ENCODE assay signal across 8 cellular contexts in the genomic region with DNA sequence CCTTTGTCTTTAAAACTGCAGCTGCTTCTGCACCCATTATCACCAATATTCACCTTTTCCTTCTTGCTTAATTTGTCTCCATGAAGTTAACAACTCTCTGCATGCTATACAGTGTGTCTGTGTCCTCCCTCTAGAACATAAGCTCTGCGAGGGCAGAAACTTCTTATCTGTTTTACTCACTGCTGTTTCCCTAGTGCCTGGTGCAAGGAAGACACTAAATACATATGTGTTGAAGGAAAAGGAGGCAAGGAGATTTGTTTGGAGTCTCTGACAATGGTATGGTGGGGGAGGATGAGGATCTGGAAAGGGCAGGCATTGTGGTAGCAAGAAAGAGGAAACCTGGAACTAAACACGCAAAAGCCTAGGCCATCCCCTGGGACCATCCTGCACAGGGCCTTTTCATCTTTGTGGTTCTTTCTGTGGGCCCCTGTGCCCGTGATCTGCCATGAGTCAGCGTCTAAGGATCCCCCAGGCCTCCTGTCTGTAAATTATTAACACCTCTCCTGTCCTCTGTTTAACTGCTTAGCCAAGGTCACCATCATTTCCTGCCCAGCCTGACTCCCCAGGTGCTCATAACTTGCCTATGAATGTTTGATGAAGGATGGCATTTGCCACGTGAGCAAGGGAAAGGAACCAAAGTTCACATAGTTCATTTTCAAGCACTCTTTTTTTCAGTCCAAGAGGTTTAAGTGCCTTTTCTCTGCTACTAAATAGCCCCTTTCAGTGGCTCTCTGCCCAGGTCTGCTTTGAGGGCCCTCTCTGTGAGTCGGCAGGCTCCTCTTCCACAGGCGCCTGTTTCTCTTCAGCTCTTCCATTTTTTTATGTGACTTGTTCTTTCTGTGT.
DNase-seq lines count a peak whose midpoint lies in the region; ATAC-seq, FAIRE-seq and TF ChIP-seq lines count a peak whose summit lies in the region.

No MANE protein-coding gene starts in this region.

- H3K9me3 Mint-ChIP-seq in naive thymus-derived CD4-positive, alpha-beta T cell = peaks cover 0 to 7% (median 2%) of the 10 kb centered on the region in 11 donors

- peak overlapping the region; percentile 34 for H3K27ac ChIP-seq in HCT116 (ENCODE audit: low read depth, low read length)
- peak overlapping the region; percentile 47 for H3K27ac ChIP-seq in keratinocyte (ENCODE audit: control insufficient read depth, insufficient read depth, low read length)
- no peak overlapping the region for H3K27ac ChIP-seq in naive thymus-derived CD4-positive, alpha-beta T cell (ENCODE audit: low read depth, low read length)

- H3K4me1 Mint-ChIP-seq in naive thymus-derived CD4-positive, alpha-beta T cell = peaks cover 0 to 2% (median 0%) of the 10 kb centered on the region in 7 donors

- CTCF ChIA-PET in HCT116 (lab: Charles Lee) = no interaction called here
- CTCF ChIA-PET in naive thymus-derived CD4-positive, alpha-beta T cell (lab: Charles Lee) = no interaction called here

- intact Hi-C loops in HCT116 (cut with micrococcal nuclease) = no loop called here
- intact Hi-C loops in naive thymus-derived CD4-positive, alpha-beta T cell (cut with micrococcal nuclease) = no loop called here

- POLR2A ChIA-PET in HCT116 (lab: Charles Lee) = interaction anchor here (0.5 to 1.1 kb wide), 2 partner anchors 22 to 48 kb away, joined by 3 read pairs; no protein-coding TSS in a partner anchor
- POLR2A ChIA-PET in naive thymus-derived CD4-positive, alpha-beta T cell (lab: Charles Lee) = no interaction called here

- H3K79me2 ChIP-seq in HCT116 (ENCODE audit: insufficient read depth, low read length) = no peaks in the 10 kb centered on the region
- no peaks in the 10 kb centered on the region for H3K79me2 ChIP-seq in keratinocyte (ENCODE audit: control insufficient read depth, insufficient read depth, low read length)

- no peaks in the 10 kb centered on the region for H3K9me2 ChIP-seq in HCT116 (ENCODE audit: insufficient read depth)

- H3K4me3 ChIP-seq in HCT116 (replicated peaks in 1 of 2; ENCODE audit: low read depth in 1 of 2, low read length in 2 of 2) = no peak overlapping the region
- H3K4me3 ChIP-seq in keratinocyte (ENCODE audit: control insufficient read depth in 2 of 3, extremely low read depth in 1 of 3, insufficient read depth in 2 of 3, low read depth in 1 of 3, low read length in 3 of 3) = no peak overlapping the region
- no peak overlapping the region for H3K4me3 ChIP-seq in naive thymus-derived CD4-positive, alpha-beta T cell (ENCODE audit: low read length)

- H3K36me3 Mint-ChIP-seq in naive thymus-derived CD4-positive, alpha-beta T cell = no peaks in the 10 kb centered on the region

- H3K27me3 ChIP-seq in HCT116 (ENCODE audit: insufficient read depth, low read length) = no peaks in the 10 kb centered on the region
- no peaks in the 10 kb centered on the region for H3K27me3 ChIP-seq in keratinocyte (ENCODE audit: control insufficient read depth, extremely low read depth, insufficient read depth, low read length)
- H3K27me3 ChIP-seq in naive thymus-derived CD4-positive, alpha-beta T cell (ENCODE audit: control insufficient read depth in 2 of 2, insufficient read depth in 2 of 2, low read length in 2 of 2) = no peaks in the 10 kb centered on the region

- TF ChIP-seq CTCF in HCT116 (IDR thresholded peaks at IDR 0.05 in 2 of 3, conservative IDR thresholded peaks at IDR 0.05 in 1 of 3; ENCODE audit: borderline replicate concordance in 1 of 3, insufficient read depth in 1 of 3, low read depth in 2 of 3, low read length in 2 of 3) (no peak), keratinocyte (optimal IDR thresholded peaks at IDR 0.05 in 1 of 3, IDR thresholded peaks at IDR 0.05 in 1 of 3, conservative IDR thresholded peaks at IDR 0.05 in 1 of 3; ENCODE audit: extremely low read depth in 1 of 3, insufficient read depth in 2 of 3, low read length in 3 of 3) (no peak)

- RAD21 ChIA-PET in HCT116 (lab: Charles Lee; ENCODE audit: low non-redundant PET in 1 of 2, low total read pairs in 2 of 2, uncharacterized antibody in 2 of 2, unreplicated experiment in 2 of 2) = no interaction called here

- no TSS peak for BruUV-seq in HCT116 (replicated peaks; lab: Mats Ljungman, UMichigan)

- no peak overlapping the region for H3K4me3 Mint-ChIP-seq in naive thymus-derived CD4-positive, alpha-beta T cell

- H3K4me1 ChIP-seq in HCT116 (ENCODE audit: control insufficient read depth in 1 of 2, insufficient read depth in 2 of 2, low read length in 2 of 2) (peaks cover 23 to 59% of the 10 kb centered on the region in 2 experiments), keratinocyte (ENCODE audit: control insufficient read depth, extremely low read depth, insufficient read depth, low read length) (peaks cover 26% of the 10 kb centered on the region)
- H3K4me1 ChIP-seq in naive thymus-derived CD4-positive, alpha-beta T cell (ENCODE audit: control insufficient read depth in 2 of 2, insufficient read depth in 2 of 2, low read length in 2 of 2) = no peaks in the 10 kb centered on the region

- no peaks in the 10 kb centered on the region for H3K9me3 ChIP-seq in HCT116 (ENCODE audit: control insufficient read depth in 1 of 2, insufficient read depth in 1 of 2, low read depth in 1 of 2, low read length in 2 of 2)
- H3K9me3 ChIP-seq in keratinocyte (ENCODE audit: control insufficient read depth, low read depth, low read length) = no peaks in the 10 kb centered on the region
- H3K9me3 ChIP-seq in naive thymus-derived CD4-positive, alpha-beta T cell (ENCODE audit: control insufficient read depth in 2 of 3, low read length in 3 of 3) = no peaks in the 10 kb centered on the region

- TF ChIP-seq RAD21 in HCT116 (IDR thresholded peaks at IDR 0.05; ENCODE audit: low read depth) = no peak

- FAIRE-seq in keratinocyte (lab: Jason Lieb, UNC) = peak; percentile 32

- H3K9me1 ChIP-seq in keratinocyte (ENCODE audit: control insufficient read depth, extremely low read depth, insufficient read depth, low read length) = no peaks in the 10 kb centered on the region

- H3K27me3 Mint-ChIP-seq in naive thymus-derived CD4-positive, alpha-beta T cell = peaks cover 9 to 43% (median 33%) of the 10 kb centered on the region in 5 donors

- H3K36me3 ChIP-seq in HCT116 (ENCODE audit: control insufficient read depth in 1 of 2, insufficient read depth in 2 of 2, low read length in 2 of 2) = no peaks in the 10 kb centered on the region
- no peaks in the 10 kb centered on the region for H3K36me3 ChIP-seq in keratinocyte (ENCODE audit: control insufficient read depth in 2 of 2, extremely low read depth in 1 of 2, insufficient read depth in 2 of 2, low read length in 2 of 2)
- H3K36me3 ChIP-seq in naive thymus-derived CD4-positive, alpha-beta T cell (ENCODE audit: control insufficient read depth in 2 of 3, insufficient read depth in 3 of 3, low read length in 3 of 3) = no peaks in the 10 kb centered on the region

- dilution Hi-C loops in keratinocyte (cut with MboI; ENCODE audit: extremely low pct_ligation_motif_present, low sequenced_read_pairs) = no loop called here

- no peak overlapping the region for H3K27ac Mint-ChIP-seq in naive thymus-derived CD4-positive, alpha-beta T cell

- peak; percentile 51 for DNase-seq in ELR (ENCODE audit: low read depth)
- no peak for DNase-seq in HCT116 (ENCODE audit: low read depth, low spot score)
- peak; percentile 89 for DNase-seq in NCI-H187 treated with DMSO at 0.1 percent for 48 hours (lab: John Stamatoyannopoulos, UW)
- no peak for DNase-seq in keratinocyte (ENCODE audit: low read depth, low spot score)
- no peak for DNase-seq in cortex of kidney (lab: John Stamatoyannopoulos, UW)
- DNase-seq in iPS-NIHi11 (ENCODE audit: low spot score) = no peak
- no peak for DNase-seq in naive thymus-derived CD4-positive, alpha-beta T cell
- DNase-seq in GDM1 (lab: John Stamatoyannopoulos, UW) = no peak

- H4K20me1 ChIP-seq in HCT116 (ENCODE audit: insufficient read depth) = no peaks in the 10 kb centered on the region
- no peaks in the 10 kb centered on the region for H4K20me1 ChIP-seq in keratinocyte (ENCODE audit: control insufficient read depth, extremely low read depth, insufficient read depth, low read length)

- H2AFZ ChIP-seq in HCT116 (ENCODE audit: low read depth, low read length, poor library complexity, severe bottlenecking) (peak overlapping the region; percentile 39), keratinocyte (ENCODE audit: control insufficient read depth, low read length) (no peak overlapping the region)

- peak overlapping the region; percentile 59 for H3K4me2 ChIP-seq in HCT116 (ENCODE audit: low read length)
- H3K4me2 ChIP-seq in keratinocyte (ENCODE audit: control insufficient read depth, extremely low read depth, insufficient read depth, low read depth, low read length) = peak overlapping the region; percentile 47

- TF ChIP-seq POLR2A in HCT116 (IDR thresholded peaks at IDR 0.05; ENCODE audit: borderline replicate concordance, extremely low read depth, insufficient read depth, insufficient read length) = no peak

- ATAC-seq in HCT116 = peak; percentile 77
- no peak for ATAC-seq in naive thymus-derived CD4-positive, alpha-beta T cell

- H3K9ac ChIP-seq in HCT116 (ENCODE audit: low read length) (0 out of 2 replicates have a peak overlapping the region, but pooled peaks have one; percentile 12), keratinocyte (ENCODE audit: control insufficient read depth, extremely low read depth, insufficient read depth, low read length) (no peak overlapping the region)

TF ChIP-seq in HCT116, 20 proteins besides CTCF, POLR2A, EP300 and RAD21 (continues in another document):
- no peak for TF ChIP-seq YY1 (IDR thresholded peaks at IDR 0.05; ENCODE audit: extremely low read depth, insufficient replicate concordance, low read depth, low read length)
- no peak for TF ChIP-seq ELF1 (IDR thresholded peaks at IDR 0.05; ENCODE audit: borderline replicate concordance, low read depth)
- TF ChIP-seq FOSL1 (IDR thresholded peaks at IDR 0.05; ENCODE audit: low read depth) = peak; percentile 50
- TF ChIP-seq CBX3 (IDR thresholded peaks at IDR 0.05; ENCODE audit: low read depth) = no peak
- TF ChIP-seq, protein P1, sequence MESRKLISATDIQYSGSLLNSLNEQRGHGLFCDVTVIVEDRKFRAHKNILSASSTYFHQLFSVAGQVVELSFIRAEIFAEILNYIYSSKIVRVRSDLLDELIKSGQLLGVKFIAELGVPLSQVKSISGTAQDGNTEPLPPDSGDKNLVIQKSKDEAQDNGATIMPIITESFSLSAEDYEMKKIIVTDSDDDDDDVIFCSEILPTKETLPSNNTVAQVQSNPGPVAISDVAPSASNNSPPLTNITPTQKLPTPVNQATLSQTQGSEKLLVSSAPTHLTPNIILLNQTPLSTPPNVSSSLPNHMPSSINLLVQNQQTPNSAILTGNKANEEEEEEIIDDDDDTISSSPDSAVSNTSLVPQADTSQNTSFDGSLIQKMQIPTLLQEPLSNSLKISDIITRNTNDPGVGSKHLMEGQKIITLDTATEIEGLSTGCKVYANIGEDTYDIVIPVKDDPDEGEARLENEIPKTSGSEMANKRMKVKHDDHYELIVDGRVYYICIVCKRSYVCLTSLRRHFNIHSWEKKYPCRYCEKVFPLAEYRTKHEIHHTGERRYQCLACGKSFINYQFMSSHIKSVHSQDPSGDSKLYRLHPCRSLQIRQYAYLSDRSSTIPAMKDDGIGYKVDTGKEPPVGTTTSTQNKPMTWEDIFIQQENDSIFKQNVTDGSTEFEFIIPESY (IDR thresholded peaks at IDR 0.05; ENCODE audit: extremely low read depth, insufficient replicate concordance, low read length) = no peak
- no peak for TF ChIP-seq SRF (IDR thresholded peaks at IDR 0.05; ENCODE audit: low read depth)
- no peak for TF ChIP-seq EZH2 (IDR thresholded peaks at IDR 0.05)

Comparison
In these comparisons a context has a peak if more than half of its experiments do, and no peak if none do; other contexts are left out.
1. DNase-seq: peak in ELR (single experiment) and NCI-H187 treated with DMSO at 0.1 percent for 48 hours (single experiment); none in HCT116 (single experiment), keratinocyte (single experiment), cortex of kidney (single experiment), iPS-NIHi11 (single experiment), naive thymus-derived CD4-positive, alpha-beta T cell (0 of 9) and GDM1 (single experiment).